ENCODE assay signal across 17 cellular contexts in the genomic region with DNA sequence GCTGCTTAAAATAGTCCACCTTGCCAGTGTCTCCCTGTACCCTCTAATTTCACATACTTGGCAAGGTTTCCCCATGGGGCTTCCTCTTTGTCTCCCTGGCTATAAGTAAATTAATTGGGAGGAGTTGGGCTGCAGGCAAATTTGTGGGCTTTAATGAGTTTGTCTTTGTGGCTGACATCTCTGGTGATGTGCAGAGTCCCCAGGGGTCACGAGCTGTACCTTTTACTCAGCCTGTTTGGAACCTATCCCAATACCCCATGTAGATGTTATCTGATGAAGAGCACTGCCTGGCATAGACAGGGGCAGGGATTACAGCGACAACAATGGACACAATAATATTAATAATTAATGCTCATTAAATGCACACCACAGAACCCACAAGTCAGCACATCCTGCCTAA.
A peak's percentile ranks its signal among the peaks of the same experiment; 100 is the strongest.
DNase-seq lines count a peak whose midpoint lies in the region; ATAC-seq and TF ChIP-seq lines count a peak whose summit lies in the region.
"Had no signal": no experiment of that assay in that cellular context is flagged by ENCODE, and none has a peak within 500 bp of the region (broad histone marks: within the 10 kb centered on the region; RNA-seq: fewer than 3 reads in every experiment).

No MANE protein-coding gene starts in this region.

- H3K27ac ChIP-seq in psoas muscle, result no peak overlapping the region
- no peak overlapping the region for H3K27ac ChIP-seq in heart left ventricle
- H3K27ac ChIP-seq: RWPE1 had no signal

- H3K27me3 ChIP-seq in psoas muscle (ENCODE audit: insufficient read depth in 3 of 3, low read length in 2 of 3), result no peaks in the 10 kb centered on the region
- no peaks in the 10 kb centered on the region for H3K27me3 ChIP-seq in heart left ventricle

- WGBS in psoas muscle, 3 donors, result 47 to 70% (median 67%) methylated on average over 2 of the region's 2 CpGs
- 63 to 80% (median 77%) methylated on average over 2 of the region's 2 CpGs for WGBS in heart left ventricle, 4 donors

- no peak for TF ChIP-seq CTCF in brain (conservative IDR thresholded peaks at IDR 0.05)
- TF ChIP-seq CTCF in psoas muscle (IDR thresholded peaks at IDR 0.05), result no peak
- TF ChIP-seq CTCF in heart left ventricle (IDR thresholded peaks at IDR 0.05), result no peak

- H3K9me3 Mint-ChIP-seq in brain, result peaks cover 0 to 6% (median 2%) of the 10 kb centered on the region in 5 experiments
- H3K9me3 Mint-ChIP-seq: CD4-positive, alpha-beta T cell had no signal

- H3K36me3 ChIP-seq in psoas muscle (ENCODE audit: insufficient read depth in 1 of 2, low read depth in 1 of 2), result no peaks in the 10 kb centered on the region
- H3K36me3 ChIP-seq in heart left ventricle, result no peaks in the 10 kb centered on the region
- H3K36me3 ChIP-seq: MG63 had no signal

- H3K36me3 Mint-ChIP-seq in brain, result peaks cover 61% of the 10 kb centered on the region

- no peak overlapping the region for H3K4me3 Mint-ChIP-seq in brain
- H3K4me3 Mint-ChIP-seq: CD4-positive, alpha-beta T cell; H9 had no signal

- ATAC-seq in psoas muscle (no peak), heart left ventricle (no peak)
- ATAC-seq: GM12878, PC-3 had no signal

- H3K4me3 ChIP-seq in psoas muscle (no peak overlapping the region), heart left ventricle (no peak overlapping the region)
- H3K4me3 ChIP-seq: GM12878, MG63 had no signal

- H3K27ac Mint-ChIP-seq in brain, result peak overlapping the region in 4 of 5 experiments; percentile 21 to 93 (median 63)
- H3K27ac Mint-ChIP-seq: CD4-positive, alpha-beta T cell had no signal

- H3K9me3 ChIP-seq in psoas muscle (no peaks in the 10 kb centered on the region), heart left ventricle (no peaks in the 10 kb centered on the region)
- H3K9me3 ChIP-seq: MG63 had no signal

- H3K4me1 Mint-ChIP-seq in brain, result peaks cover 26% of the 10 kb centered on the region

- DNase-seq in COR-L47 (lab: John Stamatoyannopoulos, UW), result peak; percentile 80
- DNase-seq in NCI-H1105 (lab: John Stamatoyannopoulos, UW), result peak; percentile 60
- DNase-seq in NCI-H2227 treated with DMSO at 0.1 percent for 48 hours (lab: John Stamatoyannopoulos, UW), result peak; percentile 20
- DNase-seq in psoas muscle, result no peak
- DNase-seq in heart left ventricle, result no peak
- DNase-seq in GDM1 (lab: John Stamatoyannopoulos, UW), result no peak
- DNase-seq: ACHN; AML-193; CD4-positive, alpha-beta T cell; DND-41; H9; MG63; NCI-H510A treated with DMSO at 0.1 percent for 48 hours had no signal

- TF ChIP-seq POLR2A in heart left ventricle (IDR thresholded peaks at IDR 0.05), result no peak

- intact Hi-C loops in psoas muscle (cut with DNase I), result no loop called here
- intact Hi-C loops in heart left ventricle (cut with DNase I), result no loop called here

- peaks cover 5% of the 10 kb centered on the region for H3K4me1 ChIP-seq in psoas muscle
- peaks cover 0 to 5% (median 0%) of the 10 kb centered on the region in 12 donors for H3K4me1 ChIP-seq in heart left ventricle

- peaks cover 4% of the 10 kb centered on the region for H3K27me3 Mint-ChIP-seq in brain
- H3K27me3 Mint-ChIP-seq: CD4-positive, alpha-beta T cell had no signal

Comparison
In these comparisons a context has a peak if more than half of its experiments do, and no peak if none do; other contexts are left out.
1. DNase-seq: peak in COR-L47 (single experiment), NCI-H1105 (single experiment) and NCI-H2227 treated with DMSO at 0.1 percent for 48 hours (single experiment); none in psoas muscle (0 of 2), heart left ventricle (0 of 5) and GDM1 (single experiment).